In genomic region chr1:97423397-97423796, GRCh38 we compare ENCODE assay signal across 18 cellular contexts.
"Had no signal": no experiment of that assay in that cellular context is flagged by ENCODE, and none has a peak within 500 bp of the region (broad histone marks: within the 10 kb centered on the region; RNA-seq: fewer than 3 reads in every experiment).

No MANE protein-coding gene starts in this region.

- H3K27me3 ChIP-seq: foreskin keratinocyte, pancreas, thyroid gland had no signal

- H3K27ac ChIP-seq: foreskin keratinocyte, pancreas, thyroid gland, WERI-Rb-1 had no signal

- H3K27ac Mint-ChIP-seq: activated naive CD8-positive, alpha-beta T cell treated with anti-CD3 and anti-CD28 coated beads for 36 hours; activated T-helper 1 cell treated with anti-CD3 and anti-CD28 coated beads, Interleukin-12 subunit alpha, Interleukin-12 subunit beta, Interleukin-2, Interleukin-4 antibody, amounts not matched to agents 30 ng/mL and 10 ng/mL and 1 ng/mL, durations not matched to agents 14 hours and 24 hours and 36 hours had no signal

- H3K36me3 ChIP-seq: pancreas, thyroid gland, WERI-Rb-1 had no signal

- H3K4me3 Mint-ChIP-seq: activated naive CD8-positive, alpha-beta T cell treated with anti-CD3 and anti-CD28 coated beads for 36 hours; activated T-helper 1 cell treated with anti-CD3 and anti-CD28 coated beads, Interleukin-12 subunit alpha, Interleukin-12 subunit beta, Interleukin-2, Interleukin-4 antibody, amounts not matched to agents 30 ng/mL and 10 ng/mL and 1 ng/mL, durations not matched to agents 14 hours and 24 hours and 36 hours had no signal

- ATAC-seq: foreskin keratinocyte, left lobe of liver, pancreas had no signal

- DNase-seq: activated CD4-positive, alpha-beta T cell treated with anti-CD3 and anti-CD28 coated beads, Interleukin-2, amount 50 U/mL, for 4 hours; activated gamma-delta T cell treated with Interleukin-2 at 50 U/mL for 16 hours; activated naive CD8-positive, alpha-beta T cell treated with anti-CD3 and anti-CD28 coated beads for 36 hours; activated T-cell treated with anti-CD3 and anti-CD28 coated beads for 4 hours; amniotic stem cell; foreskin keratinocyte; glutamatergic neuron; kidney; pancreas; stimulated activated CD4-positive, alpha-beta T cell treated with anti-CD3 and anti-CD28 coated beads, Interleukin-12 subunit alpha, Interleukin-12 subunit beta, amount 100 ng/mL, for 4 hours; stimulated activated CD4-positive, alpha-beta T cell treated with anti-CD3 and anti-CD28 coated beads, Interleukin-1b, Interleukin-23, amount 100 ng/mL, for 48 hours; stimulated activated CD8-positive, alpha-beta memory T cell treated with anti-CD3 and anti-CD28 coated beads, Interleukin-4, amount 100 ng/mL, for 48 hours; stimulated activated naive CD4-positive, alpha-beta T cell; thyroid gland; WERI-Rb-1 had no signal

- H3K4me3 ChIP-seq: lung, pancreas, thyroid gland had no signal

- FAIRE-seq: kidney, pancreas had no signal

- H3K9me3 Mint-ChIP-seq: activated naive CD8-positive, alpha-beta T cell treated with anti-CD3 and anti-CD28 coated beads for 36 hours; activated T-helper 1 cell treated with anti-CD3 and anti-CD28 coated beads, Interleukin-12 subunit alpha, Interleukin-12 subunit beta, Interleukin-2, Interleukin-4 antibody, amounts not matched to agents 30 ng/mL and 10 ng/mL and 1 ng/mL, durations not matched to agents 14 hours and 24 hours and 36 hours had no signal

- H3K4me1 ChIP-seq: foreskin keratinocyte, pancreas, thyroid gland had no signal

- H3K9me3 ChIP-seq: pancreas, thyroid gland had no signal

- H3K27me3 Mint-ChIP-seq: activated naive CD8-positive, alpha-beta T cell treated with anti-CD3 and anti-CD28 coated beads for 36 hours had no signal
